7 cellular contexts compared by ENCODE assay signal in the genomic region with DNA sequence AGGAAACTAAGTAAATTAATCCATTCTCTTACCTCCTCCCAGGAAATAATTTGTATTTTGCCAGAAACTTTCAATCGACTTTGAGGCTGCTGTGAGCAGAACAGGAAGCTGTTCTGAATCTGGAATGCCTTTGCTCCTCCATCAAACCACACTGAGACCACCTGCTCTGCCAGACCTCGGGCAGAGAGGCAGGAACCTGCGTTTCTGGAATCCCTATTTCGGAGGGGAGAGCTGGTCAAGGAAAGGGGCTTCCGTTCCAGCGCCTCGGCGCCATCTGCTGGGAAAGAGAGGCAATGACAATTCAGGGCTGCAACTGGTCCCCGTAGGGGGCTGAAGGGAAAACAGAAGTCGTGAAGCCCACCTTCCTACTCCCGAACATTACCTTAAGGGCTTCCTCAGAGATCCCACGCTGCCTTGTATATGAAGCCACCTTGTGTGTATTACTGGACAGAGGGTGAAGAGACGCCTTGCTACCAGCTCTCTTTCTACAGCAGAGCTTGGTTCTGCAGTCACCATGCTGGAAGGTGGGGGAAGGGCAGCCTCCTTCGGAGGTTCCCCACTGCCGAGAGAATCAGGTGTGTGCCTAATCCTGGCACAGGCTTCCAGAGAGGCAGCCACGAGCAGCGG. TPM values are rescaled to one million over a fixed set of nuclear protein-coding genes. Genes with fewer than 3 reads are reported as not detected.
DNase-seq lines count a peak whose midpoint lies in the region; ATAC-seq and TF ChIP-seq lines count a peak whose summit lies in the region.

No MANE protein-coding gene starts in this region.

- H3K9me3 Mint-ChIP-seq in activated CD4-positive, alpha-beta T cell treated with anti-CD3 and anti-CD28 coated beads, Interleukin-2, amount 10 ng/mL, durations not matched to agents 7 days and 5 days = no peaks in the 10 kb centered on the region

- peaks cover 11% of the 10 kb centered on the region for H3K4me1 Mint-ChIP-seq in activated CD4-positive, alpha-beta T cell treated with anti-CD3 and anti-CD28 coated beads, Interleukin-2, amount 10 ng/mL, durations not matched to agents 7 days and 5 days

- CTCF ChIA-PET in activated CD4-positive, alpha-beta T cell treated with anti-CD3 and anti-CD28 coated beads, Interleukin-2, amount 10 ng/mL, durations not matched to agents 7 days and 5 days (lab: Charles Lee) = interaction anchor here (0.6 to 2.3 kb wide), 19 partner anchors 10 to 595 kb away, joined by 3 to 12 read pairs (median 3); a partner anchor contains a TSS

- intact Hi-C loops in right lobe of liver (cut with DNase I) = no loop called here

- H3K36me3 ChIP-seq in duodenal mucosa (ENCODE audit: control insufficient read depth in 1 of 2, insufficient read depth in 2 of 2, low read length in 2 of 2) (no peaks in the 10 kb centered on the region), right lobe of liver (no peaks in the 10 kb centered on the region)

- ATAC-seq in GM18498 (IDR thresholded peaks at IDR 0.05; ENCODE audit: unreplicated experiment) = peak; percentile 62
- peak; percentile 71 for ATAC-seq in HG03108 (IDR thresholded peaks at IDR 0.05; ENCODE audit: unreplicated experiment)
- peak; percentile 88 to 96 (median 95) for ATAC-seq in right lobe of liver

- peak; percentile 82 for DNase-seq in NCI-H345 (lab: John Stamatoyannopoulos, UW)
- DNase-seq in activated CD4-positive, alpha-beta T cell treated with anti-CD3 and anti-CD28 coated beads, Interleukin-2, amount 10 ng/mL, durations not matched to agents 7 days and 5 days = peak; percentile 62
- DNase-seq in right lobe of liver = peak in 2 of 3 donors; percentile 66 to 72
- DNase-seq in stimulated activated CD4-positive, alpha-beta T cell treated with anti-CD3 and anti-CD28 coated beads, Interleukin-4, amount 100 ng/mL, for 24 hours = peak; percentile 66

- TF ChIP-seq POLR2A in right lobe of liver (IDR thresholded peaks at IDR 0.05) = no peak

- H3K4me1 ChIP-seq in duodenal mucosa (ENCODE audit: control insufficient read depth in 1 of 2, insufficient read depth in 2 of 2, low read length in 2 of 2) (peaks cover 9 to 10% of the 10 kb centered on the region in 2 donors), right lobe of liver (peaks cover 0 to 5% (median 0%) of the 10 kb centered on the region in 4 donors)

- peak overlapping the region; percentile 41 for H3K4me3 Mint-ChIP-seq in activated CD4-positive, alpha-beta T cell treated with anti-CD3 and anti-CD28 coated beads, Interleukin-2, amount 10 ng/mL, durations not matched to agents 7 days and 5 days

- POLR2A ChIA-PET in activated CD4-positive, alpha-beta T cell treated with anti-CD3 and anti-CD28 coated beads, Interleukin-2, amount 10 ng/mL, durations not matched to agents 7 days and 5 days (lab: Charles Lee) = no interaction called here

- H3K36me3 Mint-ChIP-seq in activated CD4-positive, alpha-beta T cell treated with anti-CD3 and anti-CD28 coated beads, Interleukin-2, amount 10 ng/mL, durations not matched to agents 7 days and 5 days (ENCODE audit: low read depth) = no peaks in the 10 kb centered on the region

- H3K27ac Mint-ChIP-seq in activated CD4-positive, alpha-beta T cell treated with anti-CD3 and anti-CD28 coated beads, Interleukin-2, amount 10 ng/mL, durations not matched to agents 7 days and 5 days = no peak overlapping the region

- H3K27ac ChIP-seq in duodenal mucosa (ENCODE audit: low read depth, low read length) = no peak overlapping the region
- no peak overlapping the region for H3K27ac ChIP-seq in right lobe of liver

- peaks cover 51% of the 10 kb centered on the region for H3K27me3 Mint-ChIP-seq in activated CD4-positive, alpha-beta T cell treated with anti-CD3 and anti-CD28 coated beads, Interleukin-2, amount 10 ng/mL, durations not matched to agents 7 days and 5 days

- WGBS in right lobe of liver (ENCODE audit: insufficient coverage, low coverage, low lambda C conversion rate, missing lambda C conversion rate) = 0% methylated on average over 13 of the region's 17 CpGs

- peak overlapping the region; percentile 33 to 70 for H3K9ac ChIP-seq in duodenal mucosa (ENCODE audit: low read depth in 1 of 2, low read length in 2 of 2)

- peak overlapping the region; percentile 59 to 78 for H3K4me3 ChIP-seq in duodenal mucosa (ENCODE audit: low read depth in 1 of 2, low read length in 2 of 2)
- H3K4me3 ChIP-seq in right lobe of liver = peak overlapping the region; percentile 10 to 25 (median 17)

- no peaks in the 10 kb centered on the region for H3K27me3 ChIP-seq in duodenal mucosa (ENCODE audit: control insufficient read depth in 1 of 2, insufficient read depth in 2 of 2, low read length in 2 of 2)
- H3K27me3 ChIP-seq in right lobe of liver = no peaks in the 10 kb centered on the region

- TF ChIP-seq CTCF in right lobe of liver (IDR thresholded peaks at IDR 0.05) = peak; percentile 74 to 94 (median 86)

- no peaks in the 10 kb centered on the region for H3K9me3 ChIP-seq in duodenal mucosa (ENCODE audit: control insufficient read depth in 1 of 2, low read length in 2 of 2)
- no peaks in the 10 kb centered on the region for H3K9me3 ChIP-seq in right lobe of liver

RNA-seq across cellular contexts. Expression of a gene that starts 31.2 kb away (rescaled TPM):
- total RNA-seq in activated CD4-positive, alpha-beta T cell treated with anti-CD3 and anti-CD28 coated beads, Interleukin-2, amount 10 ng/mL, durations not matched to agents 7 days and 5 days = under 1 TPM; 0.15 to 0.32 TPM
- total RNA-seq in right lobe of liver = 10 to 100 TPM in 1 of 6 experiments, 1 to 10 TPM in 5; 3.6 to 14.6 (median 5.8) TPM
